In the genomic region with DNA sequence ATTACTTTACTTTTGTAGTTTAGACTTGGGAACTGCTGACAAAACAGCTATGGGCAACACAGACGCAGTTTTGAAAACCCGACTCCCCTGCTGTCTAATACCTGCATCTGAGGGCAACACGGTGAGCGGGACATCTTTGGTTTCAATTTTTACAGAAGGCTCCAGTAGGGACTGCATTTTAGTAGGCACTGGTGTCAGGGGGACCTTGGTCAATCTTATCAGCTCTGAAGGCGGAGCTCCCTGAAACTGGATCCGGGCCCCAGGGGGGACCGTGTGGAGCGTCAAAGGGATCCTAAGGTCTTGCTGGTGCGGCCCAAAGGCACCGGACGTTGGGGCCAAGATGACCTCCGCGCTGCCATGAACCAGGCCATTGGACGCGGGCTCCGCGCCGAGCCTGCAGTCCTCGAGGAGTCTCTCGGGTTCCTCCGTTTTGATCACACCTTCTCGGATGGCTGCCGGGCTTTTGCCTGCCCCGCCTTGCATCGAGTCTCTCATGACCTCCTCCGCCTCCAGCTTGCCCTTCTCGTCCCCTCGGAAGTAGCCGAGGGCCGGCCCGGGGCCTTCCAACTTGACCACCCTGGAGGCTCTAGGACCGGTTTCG, we compare ENCODE assay signal across 11 cellular contexts. TPM values are rescaled to one million over a fixed set of nuclear protein-coding genes. Genes with fewer than 3 reads are reported as not detected.
A peak's percentile ranks its signal among the peaks of the same experiment; 100 is the strongest.
DNase-seq lines count a peak whose midpoint lies in the region; ATAC-seq and TF ChIP-seq lines count a peak whose summit lies in the region.
"Had no signal": no experiment of that assay in that cellular context is flagged by ENCODE, and none has a peak within 500 bp of the region (broad histone marks: within the 10 kb centered on the region; RNA-seq: fewer than 3 reads in every experiment).

No MANE protein-coding gene starts in this region.

- TF ChIP-seq CTCF in SU-DHL-6 (IDR thresholded peaks at IDR 0.05; ENCODE audit: insufficient read depth, low read length, poor library complexity, severe bottlenecking) (no peak), body of pancreas (IDR thresholded peaks at IDR 0.05) (no peak)

- H3K27ac Mint-ChIP-seq in activated CD4-positive, alpha-beta T cell treated with anti-CD3 and anti-CD28 coated beads, Interleukin-2, amount 10 ng/mL, durations not matched to agents 24 days and 14 days = no peak overlapping the region

- H4K20me1 ChIP-seq in SU-DHL-6 (ENCODE audit: low read depth, low read length) = no peaks in the 10 kb centered on the region

- H3K4me3 ChIP-seq in SU-DHL-6 (ENCODE audit: insufficient read depth, low read length, poor library complexity, severe bottlenecking) (no peak overlapping the region), iPS-15b (ENCODE audit: low read depth, low read length) (peak overlapping the region; percentile 50), subcutaneous abdominal adipose tissue (ENCODE audit: low read depth in 1 of 5, low read length in 5 of 5) (peak overlapping the region in 3 of 5 donors; percentile 59 to 85 (median 66)), body of pancreas (no peak overlapping the region)

- H3K4me1 ChIP-seq in iPS-15b (ENCODE audit: control insufficient read depth, insufficient read depth, low read length) = no peaks in the 10 kb centered on the region
- H3K4me1 ChIP-seq in subcutaneous abdominal adipose tissue (ENCODE audit: control insufficient read depth in 5 of 5, insufficient read depth in 5 of 5, low read length in 5 of 5) = peaks cover 0 to 11% (median 10%) of the 10 kb centered on the region in 5 donors
- peaks cover 9% of the 10 kb centered on the region for H3K4me1 ChIP-seq in body of pancreas

- peaks cover 18% of the 10 kb centered on the region for H3K9me3 Mint-ChIP-seq in activated CD4-positive, alpha-beta T cell treated with anti-CD3 and anti-CD28 coated beads, Interleukin-2, amount 10 ng/mL, durations not matched to agents 24 days and 14 days

- H3F3A ChIP-seq in SU-DHL-6 (ENCODE audit: insufficient read depth) = peaks cover 6% of the 10 kb centered on the region; the same call in 1 of the 2 replicates

- H3K9ac ChIP-seq in SU-DHL-6 (ENCODE audit: low read length) (no peak overlapping the region), iPS-15b (ENCODE audit: low read depth, low read length) (no peak overlapping the region), subcutaneous abdominal adipose tissue (ENCODE audit: low read length in 5 of 5) (peak overlapping the region in 1 of 5 donors; percentile 14)

- H3K4me1 Mint-ChIP-seq in activated CD4-positive, alpha-beta T cell treated with anti-CD3 and anti-CD28 coated beads, Interleukin-2, amount 10 ng/mL, durations not matched to agents 24 days and 14 days = peaks cover 12% of the 10 kb centered on the region

- intact Hi-C loops in activated CD4-positive, alpha-beta T cell treated with anti-CD3 and anti-CD28 coated beads, Interleukin-2, amount 10 ng/mL, durations not matched to agents 24 days and 14 days (cut with micrococcal nuclease) = loop anchor here (5.0 kb wide), 1 partner anchor 91 kb away; a partner anchor contains a TSS
- intact Hi-C loops in body of pancreas (cut with DNase I) = no loop called here

- no peaks in the 10 kb centered on the region for H3K27me3 Mint-ChIP-seq in activated CD4-positive, alpha-beta T cell treated with anti-CD3 and anti-CD28 coated beads, Interleukin-2, amount 10 ng/mL, durations not matched to agents 24 days and 14 days

- H3K9me3 ChIP-seq in SU-DHL-6 (ENCODE audit: insufficient read depth, low read length) (peaks cover 7% of the 10 kb centered on the region; the same call in 1 of the 2 replicates), iPS-15b (ENCODE audit: control insufficient read depth, insufficient read depth, low read length) (no peaks in the 10 kb centered on the region), subcutaneous abdominal adipose tissue (ENCODE audit: control insufficient read depth in 5 of 5, low read length in 5 of 5) (no peaks in the 10 kb centered on the region), body of pancreas (no peaks in the 10 kb centered on the region)

- ATAC-seq in body of pancreas = no peak

- peak overlapping the region; percentile 79 for H3K4me3 Mint-ChIP-seq in activated CD4-positive, alpha-beta T cell treated with anti-CD3 and anti-CD28 coated beads, Interleukin-2, amount 10 ng/mL, durations not matched to agents 24 days and 14 days

- H3K4me2 ChIP-seq in SU-DHL-6 (ENCODE audit: low read depth, low read length, poor library complexity, severe bottlenecking) = no peak overlapping the region

- no peak overlapping the region for H3K27ac ChIP-seq in SU-DHL-6 (ENCODE audit: low read depth, low read length)
- no peak overlapping the region for H3K27ac ChIP-seq in subcutaneous abdominal adipose tissue (ENCODE audit: low read depth, low read length)
- no peak overlapping the region for H3K27ac ChIP-seq in body of pancreas

- H3K79me2 ChIP-seq in SU-DHL-6 (ENCODE audit: insufficient read depth, low read length) = no peaks in the 10 kb centered on the region

- DNase-seq in activated CD4-positive, alpha-beta T cell treated with anti-CD3 and anti-CD28 coated beads, Interleukin-2, amount 10 ng/mL, durations not matched to agents 24 days and 14 days = peak; percentile 55
- DNase-seq in activated CD4-positive, alpha-beta T cell treated with anti-CD3 and anti-CD28 coated beads, Interleukin-2, amount 50 U/mL, for 1 hour = no peak
- no peak for DNase-seq in body of pancreas
- no peak for DNase-seq in NCI-H69 (lab: John Stamatoyannopoulos, UW)
- no peak for DNase-seq in amniotic stem cell (lab: John Stamatoyannopoulos, UW)
- DNase-seq: NCI-H1436 treated with DMSO at 0.1 percent for 48 hours, SW 1271 had no signal

- H3K9me2 ChIP-seq in SU-DHL-6 (replicated peaks; ENCODE audit: insufficient read depth, low read length) = no peaks in the 10 kb centered on the region

- H3K36me3 ChIP-seq in SU-DHL-6 (ENCODE audit: low read length) = 0 out of 2 replicates have a peak, but pooled peaks cover 4% of the 10 kb centered on the region
- no peaks in the 10 kb centered on the region for H3K36me3 ChIP-seq in iPS-15b (ENCODE audit: control insufficient read depth, insufficient read depth, low read length)
- H3K36me3 ChIP-seq in subcutaneous abdominal adipose tissue (ENCODE audit: control insufficient read depth in 5 of 5, insufficient read depth in 5 of 5, low read length in 5 of 5) = no peaks in the 10 kb centered on the region
- H3K36me3 ChIP-seq in body of pancreas (replicated peaks in 1 of 2; ENCODE audit: insufficient read depth in 1 of 2, low read depth in 2 of 2) = no peaks in the 10 kb centered on the region

- H3K27me3 ChIP-seq in SU-DHL-6 (ENCODE audit: low read length) = no peaks in the 10 kb centered on the region
- peaks cover 10% of the 10 kb centered on the region for H3K27me3 ChIP-seq in iPS-15b (ENCODE audit: control insufficient read depth, insufficient read depth, low read length)
- H3K27me3 ChIP-seq in subcutaneous abdominal adipose tissue (ENCODE audit: control insufficient read depth in 5 of 5, insufficient read depth in 4 of 5, low read length in 5 of 5) = peaks cover 0 to 2% (median 0%) of the 10 kb centered on the region in 5 donors
- H3K27me3 ChIP-seq in body of pancreas = no peaks in the 10 kb centered on the region

- H2AFZ ChIP-seq in SU-DHL-6 (ENCODE audit: low read depth, low read length, severe bottlenecking) = peak overlapping the region; percentile 78

- peaks cover 18% of the 10 kb centered on the region for H3K36me3 Mint-ChIP-seq in activated CD4-positive, alpha-beta T cell treated with anti-CD3 and anti-CD28 coated beads, Interleukin-2, amount 10 ng/mL, durations not matched to agents 24 days and 14 days (ENCODE audit: low read depth)

- WGBS in body of pancreas, 2 donors = 59 to 71% methylated on average over 17 to 33 of the region's 33 CpGs

- no peak for TF ChIP-seq POLR2A in body of pancreas (IDR thresholded peaks at IDR 0.05)

RNA-seq across cellular contexts. Expression of a gene that starts 1.1 kb away (rescaled TPM):
- 0.19 TPM in 1 of 2 replicates, not detected in the other for total RNA-seq in activated CD4-positive, alpha-beta T cell treated with anti-CD3 and anti-CD28 coated beads, Interleukin-2, amount 10 ng/mL, durations not matched to agents 24 days and 14 days
- not detected for total RNA-seq in body of pancreas

RNA-seq across cellular contexts. Expression of a gene that starts 20.2 kb away (rescaled TPM):
- total RNA-seq in activated CD4-positive, alpha-beta T cell treated with anti-CD3 and anti-CD28 coated beads, Interleukin-2, amount 10 ng/mL, durations not matched to agents 24 days and 14 days = 0.42 TPM in 1 of 2 replicates, not detected in the other
- total RNA-seq in body of pancreas = not detected
- total RNA-seq: lower leg skin had no signal

Comparison
In these comparisons a context has a peak if more than half of its experiments do, and no peak if none do; other contexts are left out.
1. H3K4me3 ChIP-seq: peak in iPS-15b (single experiment) and subcutaneous abdominal adipose tissue (3 of 5); none in SU-DHL-6 (single experiment) and body of pancreas (0 of 2).